8 cellular contexts compared by ENCODE assay signal in genomic region chr17:28643979-28644781, GRCh38. TPM values are rescaled to one million over a fixed set of nuclear protein-coding genes. Genes with fewer than 3 reads are reported as not detected.
DNase-seq lines count a peak whose midpoint lies in the region; ATAC-seq, FAIRE-seq and TF ChIP-seq lines count a peak whose summit lies in the region.

No MANE protein-coding gene starts in this region.

- H3K4me3 ChIP-seq in A549 = peak overlapping the region; percentile 94
- H3K4me3 ChIP-seq in GM06990 (replicated peaks; ENCODE audit: low read depth, low read length) = peak overlapping the region; percentile 100
- H3K4me3 ChIP-seq in left ventricle myocardium inferior = peak overlapping the region; percentile 87
- H3K4me3 ChIP-seq in psoas muscle = peak overlapping the region; percentile 87

- H3K27ac ChIP-seq in A549 (peak overlapping the region; percentile 97 to 99), angular gyrus (ENCODE audit: low read depth, low read length) (peak overlapping the region; percentile 73), left ventricle myocardium inferior (replicated peaks) (peak overlapping the region; percentile 97), psoas muscle (peak overlapping the region; percentile 98)

- DNase-seq in A549 (ENCODE audit: low read depth in 1 of 2, low spot score in 1 of 2) (peak; percentile 76 to 83), GM06990 (ENCODE audit: extremely low read depth, insufficient read length) (peak; percentile 42), left ventricle myocardium inferior (no peak), psoas muscle (peak; percentile 42 to 66)
- DNase-seq in NK-92 treated with Interleukin-12 subunit alpha and Interleukin-12 subunit beta, amount 100 ng/mL, for 24 hours (lab: John Stamatoyannopoulos, UW) = no peak

- intact Hi-C loops in left ventricle myocardium inferior (cut with micrococcal nuclease) = no loop called here
- intact Hi-C loops in psoas muscle (cut with DNase I) = loop anchor here in 1 of 2 donors (10.0 kb wide), 1 partner anchor 271 kb away; no protein-coding TSS in a partner anchor

- POLR2A ChIA-PET in A549 (lab: Yijun Ruan, JAX) = interaction anchor here (0.6 to 2.6 kb wide), 21 partner anchors 9 to 307 kb away, joined by 3 to 41 read pairs (median 5); partner anchors contain the start of genes PHF12, PIGS, PROCA1 and RPL23A

- H3K4me1 ChIP-seq in A549 = peaks cover 32% of the 10 kb centered on the region
- H3K4me1 ChIP-seq in left ventricle myocardium inferior = peaks cover 68% of the 10 kb centered on the region
- peaks cover 28% of the 10 kb centered on the region for H3K4me1 ChIP-seq in psoas muscle

- WGBS in A549 (ENCODE audit: missing lambda C conversion rate) = under 1% methylated on average over 18 of the region's 18 CpGs
- WGBS in psoas muscle, 3 donors = 0 to 2% (median 0%) methylated on average over 12 to 18 of the region's 18 CpGs

- no peak for FAIRE-seq in A549 (lab: Jason Lieb, UNC)

- TF ChIP-seq CTCF in A549 (IDR thresholded peaks at IDR 0.05) = peak; percentile 36; the same call in 2 of the 3 replicates
- TF ChIP-seq CTCF in GM06990 (IDR thresholded peaks at IDR 0.05; ENCODE audit: insufficient read depth, low read length, poor library complexity, severe bottlenecking) = peak; percentile 42
- peak; percentile 57 for TF ChIP-seq CTCF in left ventricle myocardium inferior (IDR thresholded peaks at IDR 0.05; ENCODE audit: borderline replicate concordance)
- peak; percentile 54 for TF ChIP-seq CTCF in psoas muscle (IDR thresholded peaks at IDR 0.05)

- TF ChIP-seq RAD21 in A549 (conservative IDR thresholded peaks at IDR 0.05 in 1 of 2, IDR thresholded peaks at IDR 0.05 in 1 of 2) = no peak

- H3K36me3 ChIP-seq in GM06990 (ENCODE audit: control insufficient read depth, insufficient read depth, low read length) (peaks cover 27% of the 10 kb centered on the region), left ventricle myocardium inferior (peaks cover 54% of the 10 kb centered on the region), psoas muscle (ENCODE audit: insufficient read depth in 1 of 2, low read depth in 1 of 2) (peaks cover 12 to 63% of the 10 kb centered on the region in 2 donors)

- H3K9me3 ChIP-seq in A549 = no peaks in the 10 kb centered on the region
- no peaks in the 10 kb centered on the region for H3K9me3 ChIP-seq in left ventricle myocardium inferior (replicated peaks)
- H3K9me3 ChIP-seq in psoas muscle = no peaks in the 10 kb centered on the region

- H3K27me3 ChIP-seq in GM06990 (replicated peaks; ENCODE audit: control insufficient read depth, insufficient read depth, low read length) (no peaks in the 10 kb centered on the region), left ventricle myocardium inferior (ENCODE audit: low read depth) (no peaks in the 10 kb centered on the region), psoas muscle (ENCODE audit: insufficient read depth in 3 of 3, low read length in 2 of 3) (no peaks in the 10 kb centered on the region)

- H3K4me2 ChIP-seq in A549 = peak overlapping the region; percentile 79

- TF ChIP-seq EP300 in A549 (IDR thresholded peaks at IDR 0.05) = no peak

- TF ChIP-seq POLR2A in A549 (IDR thresholded peaks at IDR 0.05; ENCODE audit: low read length) = no peak

- ATAC-seq in A549 = peak; percentile 36 to 40; a peak in 5 of 6 replicates
- ATAC-seq in HG03460 (IDR thresholded peaks at IDR 0.05; ENCODE audit: unreplicated experiment) = peak; percentile 15
- ATAC-seq in psoas muscle = peak in 3 of 4 donors; percentile 13 to 57 (median 35)

- CTCF ChIA-PET in A549 (lab: Yijun Ruan, JAX) = interaction anchor here (0.5 to 6.8 kb wide), 31 partner anchors 9 to 149 kb away, joined by 3 to 90 read pairs (median 5); partner anchors contain the start of genes NEK8, PROCA1, RPL23A and SDF2

TF ChIP-seq in A549, 52 proteins besides CTCF, POLR2A, EP300 and RAD21 (continues in another document):
- TF ChIP-seq CBX2 (IDR thresholded peaks at IDR 0.05; ENCODE audit: borderline replicate concordance, low read depth) = no peak
- TF ChIP-seq HDAC2 (IDR thresholded peaks at IDR 0.05) = no peak
- no peak for TF ChIP-seq MYC (IDR thresholded peaks at IDR 0.05; ENCODE audit: borderline replicate concordance, low read length)
- no peak for TF ChIP-seq CBX8 (IDR thresholded peaks at IDR 0.05)
- peak; percentile 59 for TF ChIP-seq MAX (IDR thresholded peaks at IDR 0.05)
- 0 out of 2 replicates have a peak, but pooled peaks have one; percentile 22 for TF ChIP-seq TFCP2L1 (CRISPR knock-in tag; IDR thresholded peaks at IDR 0.05)
- no peak for TF ChIP-seq RCOR1 (IDR thresholded peaks at IDR 0.05; ENCODE audit: low read depth, low read length)
- 0 out of 2 replicates have a peak, but pooled peaks have one; percentile 20 for TF ChIP-seq ZNF302 (CRISPR knock-in tag; IDR thresholded peaks at IDR 0.05)
- TF ChIP-seq FOSB (CRISPR knock-in tag; IDR thresholded peaks at IDR 0.05) = peak; percentile 42; the same call in 1 of the 2 replicates

TF ChIP-seq in PFSK-1, 5 proteins besides CTCF, POLR2A, EP300 and RAD21 (continues in another document):
- TF ChIP-seq FOXP2 (optimal IDR thresholded peaks at IDR 0.05; ENCODE audit: borderline replicate concordance, extremely low read depth, extremely low read length, insufficient read depth) (no peak), POLR2AphosphoS5 (IDR thresholded peaks at IDR 0.05; ENCODE audit: low read depth, low read length) (no peak; the same call in 1 of the 2 replicates), SIN3A (IDR thresholded peaks at IDR 0.05; ENCODE audit: borderline replicate concordance, insufficient read depth, low read length) (0 out of 2 replicates have a peak, but pooled peaks have one; percentile 19)

RNA-seq across cellular contexts. Expression of gene BLTP2, which starts 0.8 kb away (rescaled TPM):
- polyA plus RNA-seq in A549 (2011; rRNA removed) (150 and 243 TPM in 2 replicates), A549 (2017; fragmentation: RNase III; extraction: RNeasy Plus Mini Kit Qiagen cat#74134 plus additional on column Dnase treatment) (78.8 to 81.1 TPM (median 79.8 TPM) in 3 replicates), psoas muscle (10 to 100 TPM; 23.6 to 71.0 (median 34.5) TPM)
- 42.7 and 55.5 TPM in 2 replicates for polyA plus RNA-seq in A549 (2012; cell fraction: cytosol; rRNA removed)
- polyA plus RNA-seq in A549 (2012; cell fraction: nucleus; rRNA removed) = 65.3 and 85.0 TPM in 2 replicates
- 576 and 685 TPM in 2 replicates for polyA minus RNA-seq in A549 (2011; rRNA and poly(A)+ RNA removed)
- polyA plus RNA-seq in PFSK-1 (2012; ENCODE audit: insufficient read length, low read depth) = 72.6 TPM
- total RNA-seq in left ventricle myocardium inferior (71.3 TPM), psoas muscle (100 to 1,000 TPM in 1 of 4 donors, 10 to 100 TPM in 3; 69.0 to 100 (median 96.0) TPM)

RNA-seq across cellular contexts. Expression of gene SDF2, which starts 17.5 kb away (rescaled TPM):
- polyA plus RNA-seq in A549 (2011; rRNA removed) = 87.9 and 113 TPM in 2 replicates
- 89.5 and 89.9 TPM in 2 replicates for polyA plus RNA-seq in A549 (2012; cell fraction: cytosol; rRNA removed)
- polyA plus RNA-seq in A549 (2012; cell fraction: nucleus; rRNA removed) = 60.5 and 70.9 TPM in 2 replicates
- 86.0 to 96.4 TPM (median 93.8 TPM) in 3 replicates for polyA plus RNA-seq in A549 (2017; fragmentation: RNase III; extraction: RNeasy Plus Mini Kit Qiagen cat#74134 plus additional on column Dnase treatment)
- polyA minus RNA-seq in A549 (2011; rRNA and poly(A)+ RNA removed) = 56.7 and 67.0 TPM in 2 replicates
- 60.2 TPM for polyA plus RNA-seq in PFSK-1 (2012; ENCODE audit: insufficient read length, low read depth)
- total RNA-seq in left ventricle myocardium inferior = 34.0 TPM
- total RNA-seq in psoas muscle = 10 to 100 TPM; 23.6 to 28.0 (median 26.7) TPM
- 10 to 100 TPM; 20.9 to 72.0 (median 43.2) TPM for polyA plus RNA-seq in psoas muscle

RNA-seq across cellular contexts. Expression of gene SUPT6H, which starts 17.8 kb away (rescaled TPM):
- polyA plus RNA-seq in A549 (2011; rRNA removed) (51.4 and 61.0 TPM in 2 replicates), A549 (2017; fragmentation: RNase III; extraction: RNeasy Plus Mini Kit Qiagen cat#74134 plus additional on column Dnase treatment) (63.8 to 64.6 TPM (median 64.2 TPM) in 3 replicates), psoas muscle (10 to 100 TPM; 28.6 to 70.7 (median 34.8) TPM)
- 31.6 and 35.1 TPM in 2 replicates for polyA plus RNA-seq in A549 (2012; cell fraction: cytosol; rRNA removed)
- polyA plus RNA-seq in A549 (2012; cell fraction: nucleus; rRNA removed) = 84.2 and 106 TPM in 2 replicates
- polyA minus RNA-seq in A549 (2011; rRNA and poly(A)+ RNA removed) = 108 and 110 TPM in 2 replicates
- polyA plus RNA-seq in PFSK-1 (2012; ENCODE audit: insufficient read length, low read depth) = 66.1 TPM
- total RNA-seq in left ventricle myocardium inferior (44.8 TPM), psoas muscle (10 to 100 TPM; 66.1 to 77.4 (median 69.8) TPM)

RNA-seq across cellular contexts. Expression of gene RSKR, which starts 30.2 kb away (rescaled TPM):
- 18.7 and 22.0 TPM in 2 replicates for polyA plus RNA-seq in A549 (2011; rRNA removed)
- 7.5 and 9.0 TPM in 2 replicates for polyA plus RNA-seq in A549 (2012; cell fraction: cytosol; rRNA removed)
- 39.4 and 70.0 TPM in 2 replicates for polyA plus RNA-seq in A549 (2012; cell fraction: nucleus; rRNA removed)
- polyA plus RNA-seq in A549 (2017; fragmentation: RNase III; extraction: RNeasy Plus Mini Kit Qiagen cat#74134 plus additional on column Dnase treatment) = 5.6 to 6.6 TPM (median 5.8 TPM) in 3 replicates
- polyA minus RNA-seq in A549 (2011; rRNA and poly(A)+ RNA removed) = 15.4 and 22.7 TPM in 2 replicates
- polyA plus RNA-seq in PFSK-1 (2012; ENCODE audit: insufficient read length, low read depth) = 9.6 TPM
- total RNA-seq in left ventricle myocardium inferior = 6.7 TPM
- 1 to 10 TPM; 3.9 to 7.6 (median 5.5) TPM for total RNA-seq in psoas muscle
- polyA plus RNA-seq in psoas muscle = 1 to 10 TPM; 2.0 to 4.7 (median 2.0) TPM

RNA-seq across cellular contexts. Expression of gene SPAG5, which starts 45.4 kb away (rescaled TPM):
- polyA plus RNA-seq in A549 (2011; rRNA removed) (111 and 123 TPM in 2 replicates), A549 (2017; fragmentation: RNase III; extraction: RNeasy Plus Mini Kit Qiagen cat#74134 plus additional on column Dnase treatment) (106 to 111 TPM (median 107 TPM) in 3 replicates), psoas muscle (1 to 10 TPM in 1 of 3 donors, under 1 TPM in 2; 0.15 to 2.4 (median 0.40) TPM)
- 88.5 and 91.7 TPM in 2 replicates for polyA plus RNA-seq in A549 (2012; cell fraction: cytosol; rRNA removed)
- 142 and 199 TPM in 2 replicates for polyA plus RNA-seq in A549 (2012; cell fraction: nucleus; rRNA removed)
- polyA minus RNA-seq in A549 (2011; rRNA and poly(A)+ RNA removed) = 110 and 142 TPM in 2 replicates
- polyA plus RNA-seq in PFSK-1 (2012; ENCODE audit: insufficient read length, low read depth) = 62.6 TPM
- total RNA-seq in left ventricle myocardium inferior (1.0 TPM), psoas muscle (1 to 10 TPM in 3 of 4 donors, under 1 TPM in 1; 0.71 to 1.5 (median 1.3) TPM)

Comparison
In these comparisons a context has a peak if more than half of its experiments do, and no peak if none do; other contexts are left out.
1. DNase-seq: peak in A549 (2 of 2), GM06990 (single experiment) and psoas muscle (2 of 2); none in left ventricle myocardium inferior (single experiment) and NK-92 treated with Interleukin-12 subunit alpha and Interleukin-12 subunit beta, amount 100 ng/mL, for 24 hours (single experiment).
2. Peak in every context shown above with its lines, with median percentiles within 50 percentile points of each other: ATAC-seq, H3K27ac ChIP-seq, H3K4me3 ChIP-seq and CTCF ChIP-seq.